ENCODE assay signal across 13 cellular contexts in genomic region chr2:7028846-7029245, GRCh38.
DNase-seq lines count a peak whose midpoint lies in the region; ATAC-seq, FAIRE-seq and TF ChIP-seq lines count a peak whose summit lies in the region.
"Had no signal": no experiment of that assay in that cellular context is flagged by ENCODE, and none has a peak within 500 bp of the region (broad histone marks: within the 10 kb centered on the region; RNA-seq: fewer than 3 reads in every experiment).

No MANE protein-coding gene starts in this region.

- no peak for FAIRE-seq in HepG2 (lab: Jason Lieb, UNC)

- no peak for TF ChIP-seq EP300 in HepG2 (IDR thresholded peaks at IDR 0.05; ENCODE audit: low read depth in 2 of 2, low read length in 2 of 2)
- no peak for TF ChIP-seq EP300 in HepG2 (CRISPR knock-in tag; IDR thresholded peaks at IDR 0.05; ENCODE audit: borderline replicate concordance)

- ATAC-seq in HepG2 (no peak), right lobe of liver (no peak)

- 87% methylated on average over 6 of the region's 6 CpGs for WGBS in HepG2 (ENCODE audit: low lambda C conversion rate)
- 78% methylated on average over 4 of the region's 6 CpGs for WGBS in right lobe of liver (ENCODE audit: insufficient coverage, low coverage, low lambda C conversion rate, missing lambda C conversion rate)

- DNase-seq in HepG2 (ENCODE audit: low spot score) (no peak), right lobe of liver (no peak), SHP77 (lab: John Stamatoyannopoulos, UW) (no peak), NCI-H146 treated with DMSO at 0.1 percent for 48 hours (lab: John Stamatoyannopoulos, UW; ENCODE audit: unreplicated experiment) (no peak), NCI-H345 treated with DMSO at 0.1 percent for 48 hours (lab: John Stamatoyannopoulos, UW; ENCODE audit: unreplicated experiment) (no peak)
- DNase-seq: activated CD4-positive, CD25-positive, alpha-beta regulatory T cell; activated CD8-positive, alpha-beta memory T cell treated with anti-CD3 and anti-CD28 coated beads for 24 hours; colonic mucosa; NCI-H2227 treated with DMSO at 0.1 percent for 48 hours; testis had no signal

- no peaks in the 10 kb centered on the region for H3K9me3 ChIP-seq in HepG2 (ENCODE audit: low read length)
- no peaks in the 10 kb centered on the region for H3K9me3 ChIP-seq in right lobe of liver
- H3K9me3 ChIP-seq in neutrophil: no peaks in the 10 kb centered on the region
- H3K9me3 ChIP-seq: colonic mucosa, HAP-1, testis had no signal

- intact Hi-C loops in HepG2 (cut with micrococcal nuclease; ENCODE audit: unreplicated experiment): no loop called here
- intact Hi-C loops in right lobe of liver (cut with DNase I): no loop called here

- H3K4me2 ChIP-seq in HepG2 (ENCODE audit: low read depth, low read length): no peak overlapping the region

- no peak overlapping the region for H3K27ac ChIP-seq in HepG2 (ENCODE audit: extremely low read length, insufficient read depth, low read length)
- no peak overlapping the region for H3K27ac ChIP-seq in right lobe of liver
- peak overlapping the region; percentile 49 for H3K27ac ChIP-seq in cingulate gyrus (ENCODE audit: low read depth, low read length)
- peak overlapping the region; percentile 43 for H3K27ac ChIP-seq in neutrophil
- H3K27ac ChIP-seq: colonic mucosa, testis had no signal

- no peak for TF ChIP-seq POLR2A in HepG2 (IDR thresholded peaks at IDR 0.05; ENCODE audit: insufficient read depth in 1 of 2, low read depth in 2 of 2, low read length in 2 of 2)
- TF ChIP-seq POLR2A in right lobe of liver (IDR thresholded peaks at IDR 0.05): no peak

- H2AFZ ChIP-seq in HepG2 (ENCODE audit: low read length): no peak overlapping the region

- no TSS peak for BruUV-seq in HepG2 (replicated peaks; lab: Mats Ljungman, UMichigan)

- H3K4me3 ChIP-seq in HepG2 (replicated peaks in 1 of 3; ENCODE audit: insufficient read depth in 1 of 3, low read depth in 2 of 3, low read length in 3 of 3) (no peak overlapping the region), right lobe of liver (no peak overlapping the region), neutrophil (ENCODE audit: low read depth in 1 of 2, low read length in 1 of 2) (no peak overlapping the region)
- H3K4me3 ChIP-seq: colonic mucosa, HAP-1, testis had no signal

- TF ChIP-seq CTCF in HepG2 (CRISPR knock-in tag; IDR thresholded peaks at IDR 0.05) (no peak), right lobe of liver (IDR thresholded peaks at IDR 0.05) (no peak), neutrophil (IDR thresholded peaks at IDR 0.05) (no peak)

- TF ChIP-seq RAD21 in HepG2 (CRISPR knock-in tag; IDR thresholded peaks at IDR 0.05): no peak

- POLR2A ChIA-PET in HepG2 (lab: Yijun Ruan, JAX): no interaction called here

- peaks cover 7 to 38% of the 10 kb centered on the region in 2 experiments for H3K36me3 ChIP-seq in HepG2 (replicated peaks in 1 of 2; ENCODE audit: control insufficient read depth in 1 of 2, insufficient read depth in 2 of 2, low read length in 2 of 2)
- H3K36me3 ChIP-seq in right lobe of liver: no peaks in the 10 kb centered on the region
- H3K36me3 ChIP-seq in neutrophil: peaks cover 17% of the 10 kb centered on the region
- H3K36me3 ChIP-seq: colonic mucosa, HAP-1 had no signal

- no peaks in the 10 kb centered on the region for H3K79me2 ChIP-seq in HepG2 (ENCODE audit: insufficient read depth, low read length)

- CTCF ChIA-PET in HepG2 (lab: Yijun Ruan, JAX; ENCODE audit: low intra/inter-chr PET ratio, low total read pairs): no interaction called here

- H4K20me1 ChIP-seq in HepG2 (ENCODE audit: insufficient read depth, low read length): peaks cover 7% of the 10 kb centered on the region; the same call in 1 of the 2 replicates

- H3K27me3 ChIP-seq in HepG2 (ENCODE audit: control insufficient read depth in 1 of 2, insufficient read depth in 2 of 2, low read length in 2 of 2): no peaks in the 10 kb centered on the region
- H3K27me3 ChIP-seq in right lobe of liver: no peaks in the 10 kb centered on the region
- H3K27me3 ChIP-seq in neutrophil: no peaks in the 10 kb centered on the region
- H3K27me3 ChIP-seq: colonic mucosa, testis had no signal

- peaks cover 37% of the 10 kb centered on the region for H3K4me1 ChIP-seq in HepG2 (ENCODE audit: insufficient read depth, low read length)
- no peaks in the 10 kb centered on the region for H3K4me1 ChIP-seq in right lobe of liver
- H3K4me1 ChIP-seq in neutrophil (ENCODE audit: control insufficient read depth in 1 of 2, insufficient read depth in 1 of 2, low read depth in 1 of 2, low read length in 1 of 2): peaks cover 25 to 28% of the 10 kb centered on the region in 2 experiments
- H3K4me1 ChIP-seq: testis had no signal

- in situ Hi-C loops in HepG2 (cut with HindIII; ENCODE audit: extremely low pct_ligation_motif_present, low pct_unique_long_range_greater_than_20kb): no loop called here

- H3K9ac ChIP-seq in HepG2 (ENCODE audit: insufficient read depth, low read depth, low read length): no peak overlapping the region

TF ChIP-seq in HepG2, 621 proteins besides CTCF, POLR2A, EP300 and RAD21:
- peak; percentile 41 for TF ChIP-seq NR2F6 (IDR thresholded peaks at IDR 0.05)
- no peak for TF ChIP-seq NR2F6 (CRISPR knock-in tag; IDR thresholded peaks at IDR 0.05)
- TF ChIP-seq ARHGAP35 (CRISPR knock-in tag; IDR thresholded peaks at IDR 0.05; ENCODE audit: borderline replicate concordance): no peak

Comparison
In these comparisons a context has a peak if more than half of its experiments do, and no peak if none do; other contexts are left out.
1. H3K27ac ChIP-seq: peak in cingulate gyrus (single experiment) and neutrophil (single experiment); none in HepG2 (single experiment) and right lobe of liver (0 of 3).